In genomic region chr2:106521016-106521415, GRCh38 we compare ENCODE assay signal across 21 cellular contexts. TPM values are rescaled to one million over a fixed set of nuclear protein-coding genes. Genes with fewer than 3 reads are reported as not detected.
DNase-seq lines count a peak whose midpoint lies in the region; ATAC-seq lines count a peak whose summit lies in the region.
"Had no signal": no experiment of that assay in that cellular context is flagged by ENCODE, and none has a peak within 500 bp of the region (broad histone marks: within the 10 kb centered on the region; RNA-seq: fewer than 3 reads in every experiment).

No MANE protein-coding gene starts in this region.

- H3K27ac Mint-ChIP-seq in activated naive CD8-positive, alpha-beta T cell treated with anti-CD3 and anti-CD28 coated beads, Interleukin-2, amount 50 U/mL, for 24 hours: no peak overlapping the region
- no peak overlapping the region for H3K27ac Mint-ChIP-seq in activated CD4-positive, alpha-beta memory T cell treated with anti-CD3 and anti-CD28 coated beads for 36 hours
- H3K27ac Mint-ChIP-seq: CD4-positive, alpha-beta memory T cell had no signal

- DNase-seq in NCI-H510A (lab: John Stamatoyannopoulos, UW) (peak; percentile 28), NCI-H510A treated with DMSO at 0.1 percent for 48 hours (lab: John Stamatoyannopoulos, UW) (no peak), M059J (ENCODE audit: low read depth) (peak; percentile 19), RPMI8226 (peak; percentile 91)
- no peak for DNase-seq in activated naive CD8-positive, alpha-beta T cell treated with anti-CD3 and anti-CD28 coated beads, Interleukin-2, amount 50 U/mL, for 24 hours
- no peak for DNase-seq in activated CD4-positive, alpha-beta memory T cell treated with anti-CD3 and anti-CD28 coated beads for 36 hours
- DNase-seq: 8988T; ACHN; AML-193; C1 segment of cervical spinal cord; Calu3; CD4-positive, alpha-beta memory T cell; COR-L47; DMS53; DMS79 treated with DMSO at 0.1 percent for 48 hours; GF-D8; GOT3 had no signal

- no peaks in the 10 kb centered on the region for H3K36me3 Mint-ChIP-seq in activated naive CD8-positive, alpha-beta T cell treated with anti-CD3 and anti-CD28 coated beads, Interleukin-2, amount 50 U/mL, for 24 hours (ENCODE audit: low read depth)
- no peaks in the 10 kb centered on the region for H3K36me3 Mint-ChIP-seq in activated CD4-positive, alpha-beta memory T cell treated with anti-CD3 and anti-CD28 coated beads for 36 hours

- H3K9me3 Mint-ChIP-seq in activated naive CD8-positive, alpha-beta T cell treated with anti-CD3 and anti-CD28 coated beads, Interleukin-2, amount 50 U/mL, for 24 hours: peaks cover 5% of the 10 kb centered on the region
- peaks cover 14% of the 10 kb centered on the region for H3K9me3 Mint-ChIP-seq in activated CD4-positive, alpha-beta memory T cell treated with anti-CD3 and anti-CD28 coated beads for 36 hours

- no peak overlapping the region for H3K4me3 Mint-ChIP-seq in activated naive CD8-positive, alpha-beta T cell treated with anti-CD3 and anti-CD28 coated beads, Interleukin-2, amount 50 U/mL, for 24 hours
- no peak overlapping the region for H3K4me3 Mint-ChIP-seq in activated CD4-positive, alpha-beta memory T cell treated with anti-CD3 and anti-CD28 coated beads for 36 hours
- H3K4me3 Mint-ChIP-seq: CD4-positive, alpha-beta memory T cell had no signal

- no peaks in the 10 kb centered on the region for H3K27me3 Mint-ChIP-seq in activated naive CD8-positive, alpha-beta T cell treated with anti-CD3 and anti-CD28 coated beads, Interleukin-2, amount 50 U/mL, for 24 hours
- no peaks in the 10 kb centered on the region for H3K27me3 Mint-ChIP-seq in activated CD4-positive, alpha-beta memory T cell treated with anti-CD3 and anti-CD28 coated beads for 36 hours

- intact Hi-C loops in activated CD4-positive, alpha-beta memory T cell treated with anti-CD3 and anti-CD28 coated beads for 36 hours (cut with micrococcal nuclease): no loop called here

- no peaks in the 10 kb centered on the region for H3K4me1 Mint-ChIP-seq in activated naive CD8-positive, alpha-beta T cell treated with anti-CD3 and anti-CD28 coated beads, Interleukin-2, amount 50 U/mL, for 24 hours
- no peaks in the 10 kb centered on the region for H3K4me1 Mint-ChIP-seq in activated CD4-positive, alpha-beta memory T cell treated with anti-CD3 and anti-CD28 coated beads for 36 hours (ENCODE audit: low read depth)
- H3K4me1 Mint-ChIP-seq: CD4-positive, alpha-beta memory T cell had no signal

- ATAC-seq in activated naive CD8-positive, alpha-beta T cell treated with anti-CD3 and anti-CD28 coated beads, Interleukin-2, amount 50 U/mL, for 24 hours: no peak
- no peak for ATAC-seq in GM19452 (IDR thresholded peaks at IDR 0.05; ENCODE audit: unreplicated experiment)
- ATAC-seq: A549 had no signal

- CTCF ChIA-PET in activated CD4-positive, alpha-beta memory T cell treated with anti-CD3 and anti-CD28 coated beads for 36 hours (lab: Charles Lee): no interaction called here

- POLR2A ChIA-PET in activated CD4-positive, alpha-beta memory T cell treated with anti-CD3 and anti-CD28 coated beads for 36 hours (lab: Charles Lee): no interaction called here

RNA-seq across cellular contexts. Expression of gene CD8B2, which starts 33.9 kb away (rescaled TPM):
- total RNA-seq in M059J (2014; rRNA removed; shearing (Covaris generic)): 0.10 TPM in 1 of 2 replicates, not detected in the other
- under 1 TPM; 0.07 to 0.19 TPM for total RNA-seq in activated CD4-positive, alpha-beta memory T cell treated with anti-CD3 and anti-CD28 coated beads for 36 hours
- total RNA-seq: Calu3; CD4-positive, alpha-beta memory T cell; Daoy; G401 had no signal

RNA-seq across cellular contexts. Expression of gene RGPD3, which starts 52.8 kb away (rescaled TPM):
- total RNA-seq in M059J (2014; rRNA removed; shearing (Covaris generic)): 0.02 and 0.05 TPM in 2 replicates
- under 1 TPM; 0.24 to 0.31 TPM for total RNA-seq in activated CD4-positive, alpha-beta memory T cell treated with anti-CD3 and anti-CD28 coated beads for 36 hours
- total RNA-seq: Calu3 had no signal

Comparison
In these comparisons a context has a peak if more than half of its experiments do, and no peak if none do; other contexts are left out.
1. DNase-seq: peak in NCI-H510A (single experiment), M059J (single experiment) and RPMI8226 (single experiment); none in NCI-H510A treated with DMSO at 0.1 percent for 48 hours (single experiment), activated naive CD8-positive, alpha-beta T cell treated with anti-CD3 and anti-CD28 coated beads, Interleukin-2, amount 50 U/mL, for 24 hours (single experiment) and activated CD4-positive, alpha-beta memory T cell treated with anti-CD3 and anti-CD28 coated beads for 36 hours (single experiment).